ENCODE assay signal across 1 cellular context in the genomic region with DNA sequence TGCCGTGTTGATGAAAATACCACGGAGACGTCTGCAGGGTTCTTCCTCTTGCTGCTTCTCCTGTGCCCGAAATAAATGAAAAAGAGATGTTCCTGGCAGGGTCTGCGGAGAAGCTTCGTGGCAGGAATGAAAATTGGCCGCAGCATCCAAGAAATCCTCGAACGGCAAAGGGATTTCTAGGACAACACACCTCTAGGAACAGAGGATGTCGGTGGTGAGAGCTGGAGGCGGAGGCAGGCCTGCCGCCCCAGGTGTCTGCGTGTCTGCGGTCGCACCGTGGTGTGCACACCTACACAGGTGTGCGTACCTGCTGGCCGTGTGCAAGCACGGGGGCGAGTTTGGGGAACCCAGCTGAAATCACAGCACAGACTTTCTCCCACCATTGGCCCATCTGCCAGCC.
TF ChIP-seq lines count a peak whose summit lies in the region.

No MANE protein-coding gene starts in this region.

TF ChIP-seq in IMR-90, 13 proteins besides CTCF, POLR2A, EP300 and RAD21 (continued from another document):
- TF ChIP-seq, protein P1, sequence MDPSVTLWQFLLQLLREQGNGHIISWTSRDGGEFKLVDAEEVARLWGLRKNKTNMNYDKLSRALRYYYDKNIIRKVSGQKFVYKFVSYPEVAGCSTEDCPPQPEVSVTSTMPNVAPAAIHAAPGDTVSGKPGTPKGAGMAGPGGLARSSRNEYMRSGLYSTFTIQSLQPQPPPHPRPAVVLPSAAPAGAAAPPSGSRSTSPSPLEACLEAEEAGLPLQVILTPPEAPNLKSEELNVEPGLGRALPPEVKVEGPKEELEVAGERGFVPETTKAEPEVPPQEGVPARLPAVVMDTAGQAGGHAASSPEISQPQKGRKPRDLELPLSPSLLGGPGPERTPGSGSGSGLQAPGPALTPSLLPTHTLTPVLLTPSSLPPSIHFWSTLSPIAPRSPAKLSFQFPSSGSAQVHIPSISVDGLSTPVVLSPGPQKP (IDR thresholded peaks at IDR 0.05; ENCODE audit: borderline replicate concordance, low read depth, low read length), result no peak
- no peak for TF ChIP-seq RFX5 (IDR thresholded peaks at IDR 0.05; ENCODE audit: low read depth, low read length)
